ENCODE assay signal across 15 cellular contexts in the genomic region with DNA sequence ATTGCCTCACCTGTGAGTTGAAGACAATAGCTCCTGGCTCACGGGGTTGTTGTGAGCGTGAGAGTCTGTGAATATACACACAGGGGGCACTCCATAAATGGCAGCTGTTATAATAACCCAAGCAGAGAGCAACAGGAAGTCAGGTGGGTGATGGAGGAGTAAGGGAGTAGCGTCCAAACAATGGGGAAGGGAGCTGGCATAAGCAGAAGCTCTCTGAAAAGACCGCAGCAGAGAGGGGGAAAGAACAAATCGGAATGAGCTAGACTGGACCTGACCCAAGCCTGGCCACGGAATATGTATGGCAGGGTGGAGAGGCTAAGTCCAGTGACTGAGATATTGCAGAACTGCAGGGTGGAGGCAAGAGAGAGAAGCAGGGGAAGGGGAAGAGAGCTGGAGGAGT. TPM values are rescaled to one million over a fixed set of nuclear protein-coding genes. Genes with fewer than 3 reads are reported as not detected.
A peak's percentile ranks its signal among the peaks of the same experiment; 100 is the strongest.
DNase-seq lines count a peak whose midpoint lies in the region; ATAC-seq and TF ChIP-seq lines count a peak whose summit lies in the region.
"Had no signal": no experiment of that assay in that cellular context is flagged by ENCODE, and none has a peak within 500 bp of the region (broad histone marks: within the 10 kb centered on the region; RNA-seq: fewer than 3 reads in every experiment).

No MANE protein-coding gene starts in this region.

- no peaks in the 10 kb centered on the region for H3K79me2 ChIP-seq in GM23338 (replicated peaks; ENCODE audit: insufficient read depth)

- no peak overlapping the region for H3K4me3 Mint-ChIP-seq in GM23338
- H3K4me3 Mint-ChIP-seq in nephron progenitor cell = no peak overlapping the region
- no peak overlapping the region for H3K4me3 Mint-ChIP-seq in stimulated activated effector memory CD8-positive, alpha-beta T cell treated with anti-CD3 and anti-CD28 coated beads, Interleukin-12 subunit alpha, Interleukin-12 subunit beta, amount 100 ng/mL, for 72 hours
- H3K4me3 Mint-ChIP-seq: memory B cell had no signal

- peak overlapping the region in 1 of 2 donors; percentile 75 for H3K9ac ChIP-seq in colonic mucosa (ENCODE audit: low read depth in 2 of 2, low read length in 2 of 2)

- POLR2A ChIA-PET in A673 (lab: Charles Lee; ENCODE audit: low non-redundant PET) = no interaction called here

- no peaks in the 10 kb centered on the region for H3K9me2 ChIP-seq in GM23338 (ENCODE audit: insufficient read depth)

- H2AFZ ChIP-seq in GM23338 = peak overlapping the region; percentile 90; the same call in 1 of the 2 replicates

- ATAC-seq in GM23338 = peak; percentile 47
- no peak for ATAC-seq in stimulated activated effector memory CD8-positive, alpha-beta T cell treated with anti-CD3 and anti-CD28 coated beads, Interleukin-12 subunit alpha, Interleukin-12 subunit beta, amount 100 ng/mL, for 72 hours

- no peak overlapping the region for H3K4me2 ChIP-seq in GM23338

- peak overlapping the region; percentile 60 for H3K27ac Mint-ChIP-seq in GM23338
- peak overlapping the region; percentile 60 for H3K27ac Mint-ChIP-seq in nephron progenitor cell
- no peak overlapping the region for H3K27ac Mint-ChIP-seq in stimulated activated effector memory CD8-positive, alpha-beta T cell treated with anti-CD3 and anti-CD28 coated beads, Interleukin-12 subunit alpha, Interleukin-12 subunit beta, amount 100 ng/mL, for 72 hours
- H3K27ac Mint-ChIP-seq: memory B cell had no signal

- H3K27me3 Mint-ChIP-seq in GM23338 (ENCODE audit: insufficient read depth, low read depth, poor library complexity) (no peaks in the 10 kb centered on the region), nephron progenitor cell (ENCODE audit: low read depth, poor library complexity) (no peaks in the 10 kb centered on the region)

- H3K4me1 Mint-ChIP-seq in GM23338 (peaks cover 28% of the 10 kb centered on the region), nephron progenitor cell (peaks cover 31% of the 10 kb centered on the region)
- H3K4me1 Mint-ChIP-seq in stimulated activated effector memory CD8-positive, alpha-beta T cell treated with anti-CD3 and anti-CD28 coated beads, Interleukin-12 subunit alpha, Interleukin-12 subunit beta, amount 100 ng/mL, for 72 hours = peaks cover 7% of the 10 kb centered on the region

- H3K9me3 Mint-ChIP-seq in GM23338 = no peaks in the 10 kb centered on the region; the same call in 2 of the 3 replicates
- H3K9me3 Mint-ChIP-seq in nephron progenitor cell = peaks cover 44% of the 10 kb centered on the region
- no peaks in the 10 kb centered on the region for H3K9me3 Mint-ChIP-seq in stimulated activated effector memory CD8-positive, alpha-beta T cell treated with anti-CD3 and anti-CD28 coated beads, Interleukin-12 subunit alpha, Interleukin-12 subunit beta, amount 100 ng/mL, for 72 hours
- H3K9me3 Mint-ChIP-seq: memory B cell had no signal

- H3K36me3 Mint-ChIP-seq in GM23338 (ENCODE audit: low read depth) = no peaks in the 10 kb centered on the region
- H3K36me3 Mint-ChIP-seq in nephron progenitor cell (ENCODE audit: low read depth) = no peaks in the 10 kb centered on the region
- no peaks in the 10 kb centered on the region for H3K36me3 Mint-ChIP-seq in stimulated activated effector memory CD8-positive, alpha-beta T cell treated with anti-CD3 and anti-CD28 coated beads, Interleukin-12 subunit alpha, Interleukin-12 subunit beta, amount 100 ng/mL, for 72 hours
- H3K36me3 Mint-ChIP-seq: memory B cell had no signal

- H3K9me3 ChIP-seq in colonic mucosa (no peaks in the 10 kb centered on the region), A673 (ENCODE audit: low read depth, low read length, poor library complexity, severe bottlenecking) (no peaks in the 10 kb centered on the region)
- H3K9me3 ChIP-seq: ovary had no signal

- H3K27me3 ChIP-seq in GM23338 (ENCODE audit: insufficient read depth) (no peaks in the 10 kb centered on the region), colonic mucosa (no peaks in the 10 kb centered on the region), A673 (replicated peaks; ENCODE audit: insufficient read depth, low read depth, low read length, poor library complexity) (no peaks in the 10 kb centered on the region), H7 (ENCODE audit: control insufficient read depth, insufficient read depth, low read length) (no peaks in the 10 kb centered on the region)
- H3K27me3 ChIP-seq: ovary had no signal

- BruUV-seq in A673 (replicated peaks; lab: Mats Ljungman, UMichigan) = no TSS peak

- H3K27ac ChIP-seq in GM23338 (ENCODE audit: low read depth) = no peak overlapping the region
- peak overlapping the region; percentile 22 for H3K27ac ChIP-seq in colonic mucosa
- no peak overlapping the region for H3K27ac ChIP-seq in A673 (ENCODE audit: low read depth, low read length, poor library complexity, severe bottlenecking)
- H3K27ac ChIP-seq: ovary had no signal

- H4K20me1 ChIP-seq in GM23338 (replicated peaks; ENCODE audit: insufficient read depth) = no peaks in the 10 kb centered on the region

- H3K4me1 ChIP-seq in GM23338 (ENCODE audit: insufficient read depth) = peaks cover 7% of the 10 kb centered on the region; the same call in 1 of the 2 replicates
- H3K4me1 ChIP-seq in colonic mucosa = no peaks in the 10 kb centered on the region
- H3K4me1 ChIP-seq in A673 (ENCODE audit: insufficient read depth, low read length, poor library complexity, severe bottlenecking) = no peaks in the 10 kb centered on the region

- CTCF ChIA-PET in A673 (lab: Charles Lee) = no interaction called here

- no peaks in the 10 kb centered on the region for H3F3A ChIP-seq in GM23338 (replicated peaks; ENCODE audit: low read depth)

- no peak overlapping the region for H3K4me3 ChIP-seq in GM23338
- peak overlapping the region; percentile 32 for H3K4me3 ChIP-seq in colonic mucosa
- no peak overlapping the region for H3K4me3 ChIP-seq in A673 (ENCODE audit: low read depth, low read length, poor library complexity, severe bottlenecking)
- no peak overlapping the region for H3K4me3 ChIP-seq in H7 (ENCODE audit: insufficient read depth, low read depth, low read length)
- H3K4me3 ChIP-seq: ovary had no signal

- no peak for DNase-seq in GM23338 (ENCODE audit: low spot score)
- peak; percentile 38 for DNase-seq in NCI-H2107 (lab: John Stamatoyannopoulos, UW)
- DNase-seq in colonic mucosa = peak; percentile 32
- no peak for DNase-seq in nephron progenitor cell
- DNase-seq in A673 (ENCODE audit: low spot score) = no peak
- no peak for DNase-seq in stimulated activated effector memory CD8-positive, alpha-beta T cell treated with anti-CD3 and anti-CD28 coated beads, Interleukin-12 subunit alpha, Interleukin-12 subunit beta, amount 100 ng/mL, for 72 hours (ENCODE audit: low spot score in 2 of 2)
- no peak for DNase-seq in AG08396 (ENCODE audit: low spot score)
- DNase-seq in H7 = no peak
- DNase-seq: activated T-cell treated with anti-CD3 and anti-CD28 coated beads, Interleukin-2, amount 50 U/mL, for 1 hour; NCI-H1694; trophoblast cell had no signal

- intact Hi-C loops in colonic mucosa (cut with DNase I) (no loop called here), A673 (cut with micrococcal nuclease; ENCODE audit: unreplicated experiment) (no loop called here)

- H3K36me3 ChIP-seq in GM23338 (ENCODE audit: insufficient read depth) = no peaks in the 10 kb centered on the region
- no peaks in the 10 kb centered on the region for H3K36me3 ChIP-seq in colonic mucosa
- H3K36me3 ChIP-seq in A673 (ENCODE audit: insufficient read depth, low read length, poor library complexity, severe bottlenecking) = no peaks in the 10 kb centered on the region
- no peaks in the 10 kb centered on the region for H3K36me3 ChIP-seq in H7 (replicated peaks; ENCODE audit: control insufficient read depth, insufficient read depth, low read length)
- H3K36me3 ChIP-seq: ovary had no signal

- TF ChIP-seq CTCF in GM23338 (conservative IDR thresholded peaks at IDR 0.05; ENCODE audit: low read depth in 2 of 2) = no peak
- no peak for TF ChIP-seq CTCF in colonic mucosa (IDR thresholded peaks at IDR 0.05)
- TF ChIP-seq CTCF in nephron progenitor cell (IDR thresholded peaks at IDR 0.05) = no peak
- no peak for TF ChIP-seq CTCF in A673 (conservative IDR thresholded peaks at IDR 0.05; ENCODE audit: low read depth, low read length)

TF ChIP-seq in GM23338, 12 proteins besides CTCF, POLR2A, EP300 and RAD21 (continues in another document):
- TF ChIP-seq EZH2 (IDR thresholded peaks at IDR 0.05; ENCODE audit: low read depth, unreplicated experiment) = no peak
- no peak for TF ChIP-seq ZNF114 (CRISPR knock-in tag; IDR thresholded peaks at IDR 0.05)
- TF ChIP-seq EZH2phosphoT487 (IDR thresholded peaks at IDR 0.05; ENCODE audit: unreplicated experiment) = no peak
- no peak for TF ChIP-seq NANOG (IDR thresholded peaks at IDR 0.05; ENCODE audit: borderline replicate concordance)
- no peak for TF ChIP-seq CREB1 (CRISPR knock-in tag; IDR thresholded peaks at IDR 0.05; ENCODE audit: low read depth)
- no peak for TF ChIP-seq ZNF331 (CRISPR knock-in tag; IDR thresholded peaks at IDR 0.05; ENCODE audit: low read depth)
- TF ChIP-seq, protein P1, sequence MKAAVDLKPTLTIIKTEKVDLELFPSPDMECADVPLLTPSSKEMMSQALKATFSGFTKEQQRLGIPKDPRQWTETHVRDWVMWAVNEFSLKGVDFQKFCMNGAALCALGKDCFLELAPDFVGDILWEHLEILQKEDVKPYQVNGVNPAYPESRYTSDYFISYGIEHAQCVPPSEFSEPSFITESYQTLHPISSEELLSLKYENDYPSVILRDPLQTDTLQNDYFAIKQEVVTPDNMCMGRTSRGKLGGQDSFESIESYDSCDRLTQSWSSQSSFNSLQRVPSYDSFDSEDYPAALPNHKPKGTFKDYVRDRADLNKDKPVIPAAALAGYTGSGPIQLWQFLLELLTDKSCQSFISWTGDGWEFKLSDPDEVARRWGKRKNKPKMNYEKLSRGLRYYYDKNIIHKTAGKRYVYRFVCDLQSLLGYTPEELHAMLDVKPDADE (IDR thresholded peaks at IDR 0.05) = no peak
- no peak for TF ChIP-seq JUNB (IDR thresholded peaks at IDR 0.05; ENCODE audit: unreplicated experiment)

RNA-seq across cellular contexts. Expression of a gene that starts 6.6 kb away (rescaled TPM):
- total RNA-seq in GM23338 (2014; rRNA removed; shearing (Covaris generic)) = 0.14 TPM in 1 of 2 replicates, not detected in the other
- polyA plus RNA-seq in GM23338 (2016; fragmentation: Nextera tagmentation; extraction: Ambion mirVana) = not detected in 2 replicates
- total RNA-seq in colonic mucosa (100 to 1,000 TPM in 1 of 2 donors, 10 to 100 TPM in 1; 76.0 to 100 TPM), A673 (2021) (not detected in 2 replicates)
- total RNA-seq in H7 (2014; rRNA removed; shearing (Covaris generic)) = 0.10 TPM in 1 of 2 replicates, not detected in the other
- total RNA-seq: Daoy; T-helper 1 cell treated with Interleukin-12 subunit alpha and Interleukin-12 subunit beta and Interleukin-4 antibody, amounts not matched to agents 30 ng/mL and 1 ng/mL, for 36 hours had no signal

RNA-seq across cellular contexts. Expression of a gene that starts 37.5 kb away (rescaled TPM):
- 67.6 and 71.1 TPM in 2 replicates for total RNA-seq in GM23338 (2014; rRNA removed; shearing (Covaris generic))
- polyA plus RNA-seq in GM23338 (2016; fragmentation: Nextera tagmentation; extraction: Ambion mirVana) = 31.0 and 37.8 TPM in 2 replicates
- total RNA-seq in colonic mucosa = 10 to 100 TPM; 16.6 to 17.4 TPM
- 47.6 and 52.7 TPM in 2 replicates for total RNA-seq in A673 (2021)
- 46.4 and 48.9 TPM in 2 replicates for total RNA-seq in H7 (2014; rRNA removed; shearing (Covaris generic))

Comparison
In these comparisons a context has a peak if more than half of its experiments do, and no peak if none do; other contexts are left out.
1. DNase-seq: peak in NCI-H2107 (single experiment) and colonic mucosa (single experiment); none in GM23338 (single experiment), nephron progenitor cell (single experiment), A673 (single experiment), stimulated activated effector memory CD8-positive, alpha-beta T cell treated with anti-CD3 and anti-CD28 coated beads, Interleukin-12 subunit alpha, Interleukin-12 subunit beta, amount 100 ng/mL, for 72 hours (0 of 2), AG08396 (single experiment) and H7 (single experiment).
2. RNA of a gene that starts 6.6 kb away (total RNA-seq): 76.0 to 100 TPM in colonic mucosa; 0.14 TPM in GM23338, 0.10 TPM in H7 and not detected in A673; every median in the first group is over 10 times any median in the second.